Comparison of ENCODE assay signal across 1 cellular context in genomic region chr4:99652596-99653436, GRCh38.
TF ChIP-seq lines count a peak whose summit lies in the region.

No MANE protein-coding gene starts in this region.

TF ChIP-seq in SK-N-SH treated with all-trans-retinoic acid at 6 μM for 48 hours, 23 proteins besides CTCF, POLR2A, EP300 and RAD21 (continued from another document):
- no peak for TF ChIP-seq POU6F1 (CRISPR knock-in tag; IDR thresholded peaks at IDR 0.05; ENCODE audit: borderline replicate concordance, low read depth)
- TF ChIP-seq ARNTL (CRISPR knock-in tag; IDR thresholded peaks at IDR 0.05; ENCODE audit: borderline replicate concordance, low read depth): no peak
- no peak for TF ChIP-seq ZC3H10 (CRISPR knock-in tag; IDR thresholded peaks at IDR 0.05)
TF ChIP-seq in SK-N-SH treated with all-trans-retinoic acid at 6 μM for 48 hours: peak in this region for 0.
